Comparison of ENCODE assay signal across 27 cellular contexts in genomic region chr4:85769009-85769408, GRCh38.
"Had no signal": no experiment of that assay in that cellular context is flagged by ENCODE, and none has a peak within 500 bp of the region (broad histone marks: within the 10 kb centered on the region; RNA-seq: fewer than 3 reads in every experiment).

No MANE protein-coding gene starts in this region.

- DNase-seq: activated CD4-positive, alpha-beta memory T cell treated with anti-CD3 and anti-CD28 coated beads for 36 hours; activated CD4-positive, alpha-beta T cell treated with anti-CD3 and anti-CD28 coated beads for 36 hours; activated CD4-positive, alpha-beta T cell treated with anti-CD3 and anti-CD28 coated beads, Interleukin-2, amount 10 ng/mL, durations not matched to agents 24 days and 14 days; activated CD4-positive, CD25-positive, alpha-beta regulatory T cell; activated CD4-positive, CD25-positive, alpha-beta regulatory T cell treated with anti-CD3 and anti-CD28 coated beads, Interleukin-2, amount 50 U/mL, for 72 hours; activated CD8-positive, alpha-beta memory T cell treated with anti-CD3 and anti-CD28 coated beads, Interleukin-2, amount 50 U/mL, for 48 hours; activated gamma-delta T cell; activated naive CD4-positive, alpha-beta T cell; activated naive CD4-positive, alpha-beta T cell treated with anti-CD3 and anti-CD28 coated beads, Interleukin-2, amount 10 ng/mL, durations not matched to agents 7 days and 5 days; activated naive CD8-positive, alpha-beta T cell treated with anti-CD3 and anti-CD28 coated beads, Interleukin-2, amount 10 ng/mL, durations not matched to agents 7 days and 5 days; activated T-cell treated with anti-CD3 and anti-CD28 coated beads for 4 hours; activated T-cell treated with anti-CD3 and anti-CD28 coated beads, Interleukin-2, amount 50 U/mL, for 24 hours; activated T-cell treated with anti-CD3 and anti-CD28 coated beads, Interleukin-2, amount 50 U/mL, for 72 hours; brain microvascular endothelial cell; effector CD8-positive, alpha-beta T cell; foreskin keratinocyte; gastrocnemius medialis; glutamatergic neuron; heart left ventricle; T-helper 2 cell had no signal

- H3K9me3 ChIP-seq: ascending aorta, gastrocnemius medialis, heart left ventricle had no signal

- H3K4me3 Mint-ChIP-seq: activated CD4-positive, alpha-beta memory T cell treated with anti-CD3 and anti-CD28 coated beads for 36 hours; activated CD4-positive, alpha-beta T cell treated with anti-CD3 and anti-CD28 coated beads for 36 hours; activated CD4-positive, alpha-beta T cell treated with anti-CD3 and anti-CD28 coated beads, Interleukin-2, amount 10 ng/mL, durations not matched to agents 24 days and 14 days; activated naive CD4-positive, alpha-beta T cell treated with anti-CD3 and anti-CD28 coated beads, Interleukin-2, amount 10 ng/mL, durations not matched to agents 7 days and 5 days; activated naive CD8-positive, alpha-beta T cell treated with anti-CD3 and anti-CD28 coated beads, Interleukin-2, amount 10 ng/mL, durations not matched to agents 7 days and 5 days; activated T-cell treated with anti-CD3 and anti-CD28 coated beads, Interleukin-2, amount 50 U/mL, for 24 hours; activated T-cell treated with anti-CD3 and anti-CD28 coated beads, Interleukin-2, amount 50 U/mL, for 72 hours; central memory CD8-positive, alpha-beta T cell; dendritic cell treated with granulocyte-macrophage colony-stimulating factor and Interleukin-4, amounts not matched to agents 40 ng/mL and 50 ng/mL, for 4 days had no signal

- H3K4me3 ChIP-seq: ascending aorta, coronary artery, gastrocnemius medialis, heart left ventricle had no signal

- H3K36me3 ChIP-seq: ascending aorta, brain microvascular endothelial cell, gastrocnemius medialis, heart left ventricle had no signal

- H3K36me3 Mint-ChIP-seq: activated CD4-positive, alpha-beta memory T cell treated with anti-CD3 and anti-CD28 coated beads for 36 hours; activated naive CD4-positive, alpha-beta T cell treated with anti-CD3 and anti-CD28 coated beads, Interleukin-2, amount 10 ng/mL, durations not matched to agents 7 days and 5 days; activated naive CD4-positive, alpha-beta T cell treated with anti-CD3 and anti-CD28 coated beads, Interleukin-2, amount 50 U/mL, for 72 hours; activated naive CD8-positive, alpha-beta T cell treated with anti-CD3 and anti-CD28 coated beads, Interleukin-2, amount 10 ng/mL, durations not matched to agents 7 days and 5 days had no signal

- H3K4me1 ChIP-seq: ascending aorta, gastrocnemius medialis had no signal

- H3K4me1 Mint-ChIP-seq: activated CD4-positive, alpha-beta T cell treated with anti-CD3 and anti-CD28 coated beads for 36 hours; activated CD4-positive, alpha-beta T cell treated with anti-CD3 and anti-CD28 coated beads, Interleukin-2, amount 10 ng/mL, durations not matched to agents 24 days and 14 days; activated naive CD4-positive, alpha-beta T cell treated with anti-CD3 and anti-CD28 coated beads, Interleukin-2, amount 10 ng/mL, durations not matched to agents 7 days and 5 days; activated naive CD8-positive, alpha-beta T cell treated with anti-CD3 and anti-CD28 coated beads, Interleukin-2, amount 10 ng/mL, durations not matched to agents 7 days and 5 days; central memory CD8-positive, alpha-beta T cell had no signal

- H3K27me3 Mint-ChIP-seq: activated CD4-positive, alpha-beta memory T cell treated with anti-CD3 and anti-CD28 coated beads for 36 hours; activated CD4-positive, alpha-beta T cell treated with anti-CD3 and anti-CD28 coated beads for 36 hours; activated CD4-positive, alpha-beta T cell treated with anti-CD3 and anti-CD28 coated beads, Interleukin-2, amount 10 ng/mL, durations not matched to agents 24 days and 14 days; activated naive CD4-positive, alpha-beta T cell treated with anti-CD3 and anti-CD28 coated beads, Interleukin-2, amount 10 ng/mL, durations not matched to agents 7 days and 5 days; activated naive CD8-positive, alpha-beta T cell treated with anti-CD3 and anti-CD28 coated beads, Interleukin-2, amount 10 ng/mL, durations not matched to agents 7 days and 5 days; activated T-cell treated with anti-CD3 and anti-CD28 coated beads, Interleukin-2, amount 50 U/mL, for 24 hours; central memory CD8-positive, alpha-beta T cell; dendritic cell treated with granulocyte-macrophage colony-stimulating factor and Interleukin-4, amounts not matched to agents 40 ng/mL and 50 ng/mL, for 4 days had no signal

- FAIRE-seq: bronchial epithelial cell had no signal

- H3K27me3 ChIP-seq: ascending aorta, brain microvascular endothelial cell, foreskin keratinocyte, gastrocnemius medialis, heart left ventricle had no signal

- H3K27ac Mint-ChIP-seq: activated CD4-positive, alpha-beta memory T cell treated with anti-CD3 and anti-CD28 coated beads for 36 hours; activated CD4-positive, alpha-beta T cell treated with anti-CD3 and anti-CD28 coated beads for 36 hours; activated CD4-positive, alpha-beta T cell treated with anti-CD3 and anti-CD28 coated beads, Interleukin-2, amount 10 ng/mL, durations not matched to agents 24 days and 14 days; activated naive CD4-positive, alpha-beta T cell treated with anti-CD3 and anti-CD28 coated beads, Interleukin-2, amount 10 ng/mL, durations not matched to agents 7 days and 5 days; activated naive CD4-positive, alpha-beta T cell treated with anti-CD3 and anti-CD28 coated beads, Interleukin-2, amount 50 U/mL, for 72 hours; activated naive CD8-positive, alpha-beta T cell treated with anti-CD3 and anti-CD28 coated beads, Interleukin-2, amount 10 ng/mL, durations not matched to agents 7 days and 5 days; activated T-cell treated with anti-CD3 and anti-CD28 coated beads, Interleukin-2, amount 50 U/mL, for 24 hours; activated T-cell treated with anti-CD3 and anti-CD28 coated beads, Interleukin-2, amount 50 U/mL, for 72 hours; dendritic cell treated with granulocyte-macrophage colony-stimulating factor and Interleukin-4, amounts not matched to agents 40 ng/mL and 50 ng/mL, for 4 days had no signal

- H3K9me3 Mint-ChIP-seq: activated CD4-positive, alpha-beta memory T cell treated with anti-CD3 and anti-CD28 coated beads for 36 hours; activated CD4-positive, alpha-beta T cell treated with anti-CD3 and anti-CD28 coated beads, Interleukin-2, amount 10 ng/mL, durations not matched to agents 24 days and 14 days; activated naive CD4-positive, alpha-beta T cell treated with anti-CD3 and anti-CD28 coated beads, Interleukin-2, amount 10 ng/mL, durations not matched to agents 7 days and 5 days; activated naive CD4-positive, alpha-beta T cell treated with anti-CD3 and anti-CD28 coated beads, Interleukin-2, amount 50 U/mL, for 72 hours; activated naive CD8-positive, alpha-beta T cell treated with anti-CD3 and anti-CD28 coated beads, Interleukin-2, amount 10 ng/mL, durations not matched to agents 7 days and 5 days; activated T-cell treated with anti-CD3 and anti-CD28 coated beads, Interleukin-2, amount 50 U/mL, for 24 hours; dendritic cell treated with granulocyte-macrophage colony-stimulating factor and Interleukin-4, amounts not matched to agents 40 ng/mL and 50 ng/mL, for 4 days had no signal

- H3K27ac ChIP-seq: ascending aorta, brain microvascular endothelial cell, coronary artery, foreskin keratinocyte, gastrocnemius medialis, heart left ventricle had no signal

- ATAC-seq: activated CD4-positive, alpha-beta T cell treated with anti-CD3 and anti-CD28 coated beads for 36 hours; activated naive CD4-positive, alpha-beta T cell treated with anti-CD3 and anti-CD28 coated beads, Interleukin-2, amount 50 U/mL, for 72 hours; activated T-cell treated with anti-CD3 and anti-CD28 coated beads, Interleukin-2, amount 50 U/mL, for 72 hours; esophagus mucosa; foreskin keratinocyte; gastrocnemius medialis; heart left ventricle had no signal
